ENCODE assay signal across 25 cellular contexts in genomic region chr1:171581766-171582165, GRCh38. TPM values are rescaled to one million over a fixed set of nuclear protein-coding genes. Genes with fewer than 3 reads are reported as not detected.
DNase-seq lines count a peak whose midpoint lies in the region; ATAC-seq and TF ChIP-seq lines count a peak whose summit lies in the region.
"Had no signal": no experiment of that assay in that cellular context is flagged by ENCODE, and none has a peak within 500 bp of the region (broad histone marks: within the 10 kb centered on the region; RNA-seq: fewer than 3 reads in every experiment).

No MANE protein-coding gene starts in this region.

- no peaks in the 10 kb centered on the region for H3K9me3 Mint-ChIP-seq in activated T-cell treated with anti-CD3 and anti-CD28 coated beads, Interleukin-2, amount 50 U/mL, for 72 hours
- no peaks in the 10 kb centered on the region for H3K9me3 Mint-ChIP-seq in activated T-cell treated with anti-CD3 and anti-CD28 coated beads, Interleukin-2, amount 50 U/mL, for 4 hours
- H3K9me3 Mint-ChIP-seq in activated B cell treated with CpG ODN at 0.5 μM for 24 hours = no peaks in the 10 kb centered on the region
- no peaks in the 10 kb centered on the region for H3K9me3 Mint-ChIP-seq in dendritic cell treated with granulocyte-macrophage colony-stimulating factor and Interleukin-4, amounts not matched to agents 40 ng/mL and 50 ng/mL, for 4 days
- no peaks in the 10 kb centered on the region for H3K9me3 Mint-ChIP-seq in stimulated activated naive CD8-positive, alpha-beta T cell treated with anti-CD3 and anti-CD28 coated beads, Interleukin-15, amount 100 ng/mL, for 72 hours
- H3K9me3 Mint-ChIP-seq: activated naive CD4-positive, alpha-beta T cell treated with anti-CD3 and anti-CD28 coated beads, Interleukin-2, amount 50 U/mL, for 72 hours; nephron had no signal

- POLR2A ChIA-PET in activated B cell treated with CpG ODN at 0.5 μM for 24 hours (lab: Charles Lee) = no interaction called here

- H3K27ac Mint-ChIP-seq in activated T-cell treated with anti-CD3 and anti-CD28 coated beads, Interleukin-2, amount 50 U/mL, for 72 hours = peak overlapping the region; percentile 63
- H3K27ac Mint-ChIP-seq in activated B cell treated with CpG ODN at 0.5 μM for 24 hours = peak overlapping the region; percentile 15
- peak overlapping the region; percentile 18 for H3K27ac Mint-ChIP-seq in dendritic cell treated with granulocyte-macrophage colony-stimulating factor and Interleukin-4, amounts not matched to agents 40 ng/mL and 50 ng/mL, for 4 days
- H3K27ac Mint-ChIP-seq in stimulated activated naive CD8-positive, alpha-beta T cell treated with anti-CD3 and anti-CD28 coated beads, Interleukin-15, amount 100 ng/mL, for 72 hours = peak overlapping the region; percentile 0 to 23
- H3K27ac Mint-ChIP-seq: nephron had no signal

- H3K4me1 Mint-ChIP-seq in activated T-cell treated with anti-CD3 and anti-CD28 coated beads, Interleukin-2, amount 50 U/mL, for 72 hours (ENCODE audit: low read depth) = peaks cover 18% of the 10 kb centered on the region
- peaks cover 20% of the 10 kb centered on the region for H3K4me1 Mint-ChIP-seq in activated T-cell treated with anti-CD3 and anti-CD28 coated beads, Interleukin-2, amount 50 U/mL, for 4 hours (ENCODE audit: low read depth)
- no peaks in the 10 kb centered on the region for H3K4me1 Mint-ChIP-seq in activated B cell treated with CpG ODN at 0.5 μM for 24 hours
- H3K4me1 Mint-ChIP-seq in dendritic cell treated with granulocyte-macrophage colony-stimulating factor and Interleukin-4, amounts not matched to agents 40 ng/mL and 50 ng/mL, for 4 days (ENCODE audit: low read depth) = no peaks in the 10 kb centered on the region
- peaks cover 30% of the 10 kb centered on the region for H3K4me1 Mint-ChIP-seq in stimulated activated naive CD8-positive, alpha-beta T cell treated with anti-CD3 and anti-CD28 coated beads, Interleukin-15, amount 100 ng/mL, for 72 hours
- H3K4me1 Mint-ChIP-seq: nephron had no signal

- no peak for DNase-seq in activated T-cell treated with anti-CD3 and anti-CD28 coated beads, Interleukin-2, amount 50 U/mL, for 72 hours
- DNase-seq in activated T-cell treated with anti-CD3 and anti-CD28 coated beads, Interleukin-2, amount 50 U/mL, for 4 hours = no peak
- no peak for DNase-seq in activated B cell treated with CpG ODN at 0.5 μM for 24 hours
- DNase-seq in stimulated activated naive CD8-positive, alpha-beta T cell treated with anti-CD3 and anti-CD28 coated beads, Interleukin-15, amount 100 ng/mL, for 72 hours = no peak
- no peak for DNase-seq in stimulated activated CD4-positive, alpha-beta T cell treated with anti-CD3 and anti-CD28 coated beads, Interleukin-2, amount 100 ng/mL, for 48 hours
- DNase-seq in DMS114 treated with DMSO at 0.1 percent for 48 hours (lab: John Stamatoyannopoulos, UW; ENCODE audit: unreplicated experiment) = no peak
- DNase-seq: ACHN; activated CD8-positive, alpha-beta memory T cell treated with anti-CD3 and anti-CD28 coated beads, Interleukin-2, amount 50 U/mL, for 48 hours; DMS53; foreskin melanocyte; NCI-H1417 treated with DMSO at 0.1 percent for 48 hours; posterior cingulate gyrus; Right ventricle myocardium superior; stimulated activated CD4-positive, alpha-beta T cell treated with anti-CD3 and anti-CD28 coated beads, Interleukin-4, amount 100 ng/mL, for 1 hour had no signal

- no peak for TF ChIP-seq CTCF in activated B cell treated with CpG ODN at 0.5 μM for 24 hours (IDR thresholded peaks at IDR 0.05)

- H3K36me3 Mint-ChIP-seq in activated T-cell treated with anti-CD3 and anti-CD28 coated beads, Interleukin-2, amount 50 U/mL, for 72 hours (ENCODE audit: insufficient read depth in 2 of 2) = peaks cover 9 to 42% of the 10 kb centered on the region in 2 donors
- H3K36me3 Mint-ChIP-seq in activated T-cell treated with anti-CD3 and anti-CD28 coated beads, Interleukin-2, amount 50 U/mL, for 4 hours (ENCODE audit: insufficient read depth) = peaks cover 37% of the 10 kb centered on the region
- peaks cover 83% of the 10 kb centered on the region for H3K36me3 Mint-ChIP-seq in activated B cell treated with CpG ODN at 0.5 μM for 24 hours (ENCODE audit: low read depth)
- H3K36me3 Mint-ChIP-seq in dendritic cell treated with granulocyte-macrophage colony-stimulating factor and Interleukin-4, amounts not matched to agents 40 ng/mL and 50 ng/mL, for 4 days (ENCODE audit: low read depth) = peaks cover 96% of the 10 kb centered on the region

- no peaks in the 10 kb centered on the region for H3K27me3 Mint-ChIP-seq in activated T-cell treated with anti-CD3 and anti-CD28 coated beads, Interleukin-2, amount 50 U/mL, for 72 hours (ENCODE audit: low read depth)
- no peaks in the 10 kb centered on the region for H3K27me3 Mint-ChIP-seq in activated T-cell treated with anti-CD3 and anti-CD28 coated beads, Interleukin-2, amount 50 U/mL, for 4 hours (ENCODE audit: low read depth)
- no peaks in the 10 kb centered on the region for H3K27me3 Mint-ChIP-seq in activated B cell treated with CpG ODN at 0.5 μM for 24 hours
- no peaks in the 10 kb centered on the region for H3K27me3 Mint-ChIP-seq in dendritic cell treated with granulocyte-macrophage colony-stimulating factor and Interleukin-4, amounts not matched to agents 40 ng/mL and 50 ng/mL, for 4 days
- H3K27me3 Mint-ChIP-seq in stimulated activated naive CD8-positive, alpha-beta T cell treated with anti-CD3 and anti-CD28 coated beads, Interleukin-15, amount 100 ng/mL, for 72 hours = no peaks in the 10 kb centered on the region

- no peak for ATAC-seq in activated T-cell treated with anti-CD3 and anti-CD28 coated beads, Interleukin-2, amount 50 U/mL, for 72 hours (replicated peaks in 1 of 2)
- ATAC-seq in activated T-cell treated with anti-CD3 and anti-CD28 coated beads, Interleukin-2, amount 50 U/mL, for 4 hours = no peak
- ATAC-seq in activated B cell treated with CpG ODN at 0.5 μM for 24 hours (ENCODE audit: low read depth) = no peak
- no peak for ATAC-seq in stimulated activated naive CD8-positive, alpha-beta T cell treated with anti-CD3 and anti-CD28 coated beads, Interleukin-15, amount 100 ng/mL, for 72 hours
- no peak for ATAC-seq in GM21447 (IDR thresholded peaks at IDR 0.05; ENCODE audit: unreplicated experiment)
- ATAC-seq: HepG2 had no signal

- intact Hi-C loops in activated B cell treated with CpG ODN at 0.5 μM for 24 hours (cut with micrococcal nuclease) = loop anchor here (2.0 kb wide), 1 partner anchor 15 kb away; no protein-coding TSS in a partner anchor
- intact Hi-C loops in dendritic cell treated with granulocyte-macrophage colony-stimulating factor and Interleukin-4, amounts not matched to agents 40 ng/mL and 50 ng/mL, for 4 days (cut with micrococcal nuclease) = no loop called here

- no peak overlapping the region for H3K4me3 Mint-ChIP-seq in activated T-cell treated with anti-CD3 and anti-CD28 coated beads, Interleukin-2, amount 50 U/mL, for 72 hours
- no peak overlapping the region for H3K4me3 Mint-ChIP-seq in activated T-cell treated with anti-CD3 and anti-CD28 coated beads, Interleukin-2, amount 50 U/mL, for 4 hours
- H3K4me3 Mint-ChIP-seq in activated B cell treated with CpG ODN at 0.5 μM for 24 hours = no peak overlapping the region
- H3K4me3 Mint-ChIP-seq in dendritic cell treated with granulocyte-macrophage colony-stimulating factor and Interleukin-4, amounts not matched to agents 40 ng/mL and 50 ng/mL, for 4 days = no peak overlapping the region
- no peak overlapping the region for H3K4me3 Mint-ChIP-seq in stimulated activated naive CD8-positive, alpha-beta T cell treated with anti-CD3 and anti-CD28 coated beads, Interleukin-15, amount 100 ng/mL, for 72 hours
- H3K4me3 Mint-ChIP-seq: nephron had no signal

- CTCF ChIA-PET in activated B cell treated with CpG ODN at 0.5 μM for 24 hours (lab: Charles Lee) = no interaction called here

RNA-seq across cellular contexts. Expression of gene MYOCOS, which starts 40.3 kb away (rescaled TPM):
- total RNA-seq in activated T-cell treated with anti-CD3 and anti-CD28 coated beads, Interleukin-2, amount 50 U/mL, for 72 hours = under 1 TPM; 0.19 to 0.46 TPM
- total RNA-seq in activated T-cell treated with anti-CD3 and anti-CD28 coated beads, Interleukin-2, amount 50 U/mL, for 4 hours = under 1 TPM in 1 of 3 donors, not detected in 2; 0.13 TPM
- 0.27 and 0.29 TPM in 2 replicates for total RNA-seq in activated B cell treated with CpG ODN at 0.5 μM for 24 hours
- total RNA-seq: bronchial epithelial cell, dermis microvascular lymphatic vessel endothelial cell, HepG2, kidney epithelial cell, lung microvascular endothelial cell, Right ventricle myocardium superior, skeletal muscle tissue, subcutaneous adipose tissue had no signal

Comparison
In these comparisons a context has a peak if more than half of its experiments do, and no peak if none do; other contexts are left out.
1. H3K27ac Mint-ChIP-seq: peak in every context shown above with its lines; median percentile 63 in activated T-cell treated with anti-CD3 and anti-CD28 coated beads, Interleukin-2, amount 50 U/mL, for 72 hours; 18 in dendritic cell treated with granulocyte-macrophage colony-stimulating factor and Interleukin-4, amounts not matched to agents 40 ng/mL and 50 ng/mL, for 4 days; 15 in activated B cell treated with CpG ODN at 0.5 μM for 24 hours; 12 in stimulated activated naive CD8-positive, alpha-beta T cell treated with anti-CD3 and anti-CD28 coated beads, Interleukin-15, amount 100 ng/mL, for 72 hours.